Comparison of ENCODE assay signal across 7 cellular contexts in genomic region chr10:18830277-18830676, GRCh38.
"Had no signal": no experiment of that assay in that cellular context is flagged by ENCODE, and none has a peak within 500 bp of the region (broad histone marks: within the 10 kb centered on the region; RNA-seq: fewer than 3 reads in every experiment).

No MANE protein-coding gene starts in this region.

- DNase-seq: IMR-90, KBM-7, KG1 had no signal

- H3K4me3 ChIP-seq: K562 had no signal

- H3K4me2 ChIP-seq: KMS-11 had no signal

- H3K27ac ChIP-seq: HL-60, KMS-11 had no signal

- H3K9ac ChIP-seq: KMS-11 had no signal

- ATAC-seq: HepG2, K562 had no signal
